ENCODE assay signal across 1 cellular context in genomic region chr9:134205636-134206316, GRCh38.
TF ChIP-seq lines count a peak whose summit lies in the region.

No MANE protein-coding gene starts in this region.

TF ChIP-seq in K562, 482 proteins besides CTCF, POLR2A, EP300 and RAD21 (continued from another document):
- TF ChIP-seq TRIM28 (IDR thresholded peaks at IDR 0.05) (no peak), SMARCA5 (IDR thresholded peaks at IDR 0.05) (no peak), ZNF280A (IDR thresholded peaks at IDR 0.05; ENCODE audit: low read depth, partially characterized antibody) (no peak), ZNF696 (CRISPR knock-in tag; conservative IDR thresholded peaks at IDR 0.05) (no peak), HLTF (IDR thresholded peaks at IDR 0.05) (no peak), ZNF263 (CRISPR knock-in tag; IDR thresholded peaks at IDR 0.05; ENCODE audit: borderline replicate concordance) (no peak), EHMT2 (IDR thresholded peaks at IDR 0.05) (no peak), TCF7L2 (IDR thresholded peaks at IDR 0.05; ENCODE audit: low read depth, low read length) (no peak), ZNF24 (IDR thresholded peaks at IDR 0.05) (peak; percentile 67; the same call in 1 of the 2 replicates), ZNF436 (CRISPR knock-in tag; IDR thresholded peaks at IDR 0.05) (no peak), CTCFL (IDR thresholded peaks at IDR 0.05; ENCODE audit: borderline replicate concordance, insufficient read depth, low read depth, low read length, poor library complexity, severe bottlenecking) (no peak), CREM (IDR thresholded peaks at IDR 0.05; ENCODE audit: low read depth) (peak; percentile 73), TARDBP (IDR thresholded peaks at IDR 0.05) (no peak), MIER1 (IDR thresholded peaks at IDR 0.05; ENCODE audit: low read depth) (no peak), RFX1 (IDR thresholded peaks at IDR 0.05) (peak; percentile 98), HNRNPLL (IDR thresholded peaks at IDR 0.05; ENCODE audit: low read depth, low read length, poor library complexity, severe bottlenecking) (peak; percentile 93), ATF1 (CRISPR knock-in tag; IDR thresholded peaks at IDR 0.05) (no peak), ATF1 (tag; IDR thresholded peaks at IDR 0.05) (peak; percentile 66), ZNF699 (CRISPR knock-in tag; IDR thresholded peaks at IDR 0.05; ENCODE audit: insufficient replicate concordance) (no peak), MEIS2 (IDR thresholded peaks at IDR 0.05; ENCODE audit: partially characterized antibody) (peak; percentile 51), C11orf30 (IDR thresholded peaks at IDR 0.05; ENCODE audit: low read depth) (no peak), ZNF408 (CRISPR knock-in tag; IDR thresholded peaks at IDR 0.05; ENCODE audit: low read depth) (no peak), RHOXF2B (CRISPR knock-in tag; conservative IDR thresholded peaks at IDR 0.05) (no peak), IRF2 (CRISPR knock-in tag; IDR thresholded peaks at IDR 0.05) (no peak), ZKSCAN8 (CRISPR knock-in tag; IDR thresholded peaks at IDR 0.05) (no peak), TCFL5 (CRISPR knock-in tag; conservative IDR thresholded peaks at IDR 0.05) (no peak), JUND (IDR thresholded peaks at IDR 0.05; ENCODE audit: borderline replicate concordance, low read depth, low read length) (peak; percentile 87), JUND (tag; IDR thresholded peaks at IDR 0.05; ENCODE audit: borderline replicate concordance, low read depth, low read length) (peak; percentile 86; the same call in 2 of the 3 replicates), ZNF174 (CRISPR knock-in tag; IDR thresholded peaks at IDR 0.05) (no peak), ATF7 (IDR thresholded peaks at IDR 0.05) (peak; percentile 93), ZNF717 (CRISPR knock-in tag; IDR thresholded peaks at IDR 0.05) (no peak), CHD4 (IDR thresholded peaks at IDR 0.05; ENCODE audit: insufficient read depth, insufficient replicate concordance, low read depth, low read length, poor library complexity, severe bottlenecking) (no peak), MTA1 (IDR thresholded peaks at IDR 0.05; ENCODE audit: borderline replicate concordance) (no peak), HDAC2 (IDR thresholded peaks at IDR 0.05) (no peak), CREB1 (IDR thresholded peaks at IDR 0.05) (peak; percentile 80), CREB1 (CRISPR knock-in tag; IDR thresholded peaks at IDR 0.05) (0 out of 2 replicates have a peak, but pooled peaks have one; percentile 35), HDAC8 (tag; IDR thresholded peaks at IDR 0.05) (no peak), ZC3H4 (CRISPR knock-in tag; IDR thresholded peaks at IDR 0.05; ENCODE audit: borderline replicate concordance) (no peak), ZKSCAN3 (CRISPR knock-in tag; IDR thresholded peaks at IDR 0.05) (no peak), ZNF764 (CRISPR knock-in tag; IDR thresholded peaks at IDR 0.05; ENCODE audit: low read depth) (no peak), MTA2 (IDR thresholded peaks at IDR 0.05; ENCODE audit: low read depth) (no peak), POLR2G (IDR thresholded peaks at IDR 0.05; ENCODE audit: low read depth, low read length) (no peak), NFXL1 (CRISPR knock-in tag; IDR thresholded peaks at IDR 0.05) (no peak), BRD4 (IDR thresholded peaks at IDR 0.05) (no peak), TEAD1 (CRISPR knock-in tag; IDR thresholded peaks at IDR 0.05) (no peak), ZNF589 (CRISPR knock-in tag; IDR thresholded peaks at IDR 0.05; ENCODE audit: low read depth) (no peak), NELFE (IDR thresholded peaks at IDR 0.05; ENCODE audit: insufficient read depth, insufficient read length) (no peak), FOXK1 (CRISPR knock-in tag; IDR thresholded peaks at IDR 0.05; ENCODE audit: borderline replicate concordance) (no peak), FOXA3 (CRISPR knock-in tag; conservative IDR thresholded peaks at IDR 0.05 in 1 of 2, IDR thresholded peaks at IDR 0.05 in 1 of 2) (no peak)
- TF ChIP-seq, protein P1, sequence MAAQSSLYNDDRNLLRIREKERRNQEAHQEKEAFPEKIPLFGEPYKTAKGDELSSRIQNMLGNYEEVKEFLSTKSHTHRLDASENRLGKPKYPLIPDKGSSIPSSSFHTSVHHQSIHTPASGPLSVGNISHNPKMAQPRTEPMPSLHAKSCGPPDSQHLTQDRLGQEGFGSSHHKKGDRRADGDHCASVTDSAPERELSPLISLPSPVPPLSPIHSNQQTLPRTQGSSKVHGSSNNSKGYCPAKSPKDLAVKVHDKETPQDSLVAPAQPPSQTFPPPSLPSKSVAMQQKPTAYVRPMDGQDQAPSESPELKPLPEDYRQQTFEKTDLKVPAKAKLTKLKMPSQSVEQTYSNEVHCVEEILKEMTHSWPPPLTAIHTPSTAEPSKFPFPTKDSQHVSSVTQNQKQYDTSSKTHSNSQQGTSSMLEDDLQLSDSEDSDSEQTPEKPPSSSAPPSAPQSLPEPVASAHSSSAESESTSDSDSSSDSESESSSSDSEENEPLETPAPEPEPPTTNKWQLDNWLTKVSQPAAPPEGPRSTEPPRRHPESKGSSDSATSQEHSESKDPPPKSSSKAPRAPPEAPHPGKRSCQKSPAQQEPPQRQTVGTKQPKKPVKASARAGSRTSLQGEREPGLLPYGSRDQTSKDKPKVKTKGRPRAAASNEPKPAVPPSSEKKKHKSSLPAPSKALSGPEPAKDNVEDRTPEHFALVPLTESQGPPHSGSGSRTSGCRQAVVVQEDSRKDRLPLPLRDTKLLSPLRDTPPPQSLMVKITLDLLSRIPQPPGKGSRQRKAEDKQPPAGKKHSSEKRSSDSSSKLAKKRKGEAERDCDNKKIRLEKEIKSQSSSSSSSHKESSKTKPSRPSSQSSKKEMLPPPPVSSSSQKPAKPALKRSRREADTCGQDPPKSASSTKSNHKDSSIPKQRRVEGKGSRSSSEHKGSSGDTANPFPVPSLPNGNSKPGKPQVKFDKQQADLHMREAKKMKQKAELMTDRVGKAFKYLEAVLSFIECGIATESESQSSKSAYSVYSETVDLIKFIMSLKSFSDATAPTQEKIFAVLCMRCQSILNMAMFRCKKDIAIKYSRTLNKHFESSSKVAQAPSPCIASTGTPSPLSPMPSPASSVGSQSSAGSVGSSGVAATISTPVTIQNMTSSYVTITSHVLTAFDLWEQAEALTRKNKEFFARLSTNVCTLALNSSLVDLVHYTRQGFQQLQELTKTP (IDR thresholded peaks at IDR 0.05; ENCODE audit: low read depth in 1 of 2, partially characterized antibody in 2 of 2), result no peak
- TF ChIP-seq, protein P2, sequence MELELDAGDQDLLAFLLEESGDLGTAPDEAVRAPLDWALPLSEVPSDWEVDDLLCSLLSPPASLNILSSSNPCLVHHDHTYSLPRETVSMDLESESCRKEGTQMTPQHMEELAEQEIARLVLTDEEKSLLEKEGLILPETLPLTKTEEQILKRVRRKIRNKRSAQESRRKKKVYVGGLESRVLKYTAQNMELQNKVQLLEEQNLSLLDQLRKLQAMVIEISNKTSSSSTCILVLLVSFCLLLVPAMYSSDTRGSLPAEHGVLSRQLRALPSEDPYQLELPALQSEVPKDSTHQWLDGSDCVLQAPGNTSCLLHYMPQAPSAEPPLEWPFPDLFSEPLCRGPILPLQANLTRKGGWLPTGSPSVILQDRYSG (tag; conservative IDR thresholded peaks at IDR 0.05; ENCODE audit: low read depth), result no peak
- TF ChIP-seq, protein P3, sequence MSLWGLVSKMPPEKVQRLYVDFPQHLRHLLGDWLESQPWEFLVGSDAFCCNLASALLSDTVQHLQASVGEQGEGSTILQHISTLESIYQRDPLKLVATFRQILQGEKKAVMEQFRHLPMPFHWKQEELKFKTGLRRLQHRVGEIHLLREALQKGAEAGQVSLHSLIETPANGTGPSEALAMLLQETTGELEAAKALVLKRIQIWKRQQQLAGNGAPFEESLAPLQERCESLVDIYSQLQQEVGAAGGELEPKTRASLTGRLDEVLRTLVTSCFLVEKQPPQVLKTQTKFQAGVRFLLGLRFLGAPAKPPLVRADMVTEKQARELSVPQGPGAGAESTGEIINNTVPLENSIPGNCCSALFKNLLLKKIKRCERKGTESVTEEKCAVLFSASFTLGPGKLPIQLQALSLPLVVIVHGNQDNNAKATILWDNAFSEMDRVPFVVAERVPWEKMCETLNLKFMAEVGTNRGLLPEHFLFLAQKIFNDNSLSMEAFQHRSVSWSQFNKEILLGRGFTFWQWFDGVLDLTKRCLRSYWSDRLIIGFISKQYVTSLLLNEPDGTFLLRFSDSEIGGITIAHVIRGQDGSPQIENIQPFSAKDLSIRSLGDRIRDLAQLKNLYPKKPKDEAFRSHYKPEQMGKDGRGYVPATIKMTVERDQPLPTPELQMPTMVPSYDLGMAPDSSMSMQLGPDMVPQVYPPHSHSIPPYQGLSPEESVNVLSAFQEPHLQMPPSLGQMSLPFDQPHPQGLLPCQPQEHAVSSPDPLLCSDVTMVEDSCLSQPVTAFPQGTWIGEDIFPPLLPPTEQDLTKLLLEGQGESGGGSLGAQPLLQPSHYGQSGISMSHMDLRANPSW (CRISPR knock-in tag; IDR thresholded peaks at IDR 0.05), result no peak
- TF ChIP-seq, protein P4, sequence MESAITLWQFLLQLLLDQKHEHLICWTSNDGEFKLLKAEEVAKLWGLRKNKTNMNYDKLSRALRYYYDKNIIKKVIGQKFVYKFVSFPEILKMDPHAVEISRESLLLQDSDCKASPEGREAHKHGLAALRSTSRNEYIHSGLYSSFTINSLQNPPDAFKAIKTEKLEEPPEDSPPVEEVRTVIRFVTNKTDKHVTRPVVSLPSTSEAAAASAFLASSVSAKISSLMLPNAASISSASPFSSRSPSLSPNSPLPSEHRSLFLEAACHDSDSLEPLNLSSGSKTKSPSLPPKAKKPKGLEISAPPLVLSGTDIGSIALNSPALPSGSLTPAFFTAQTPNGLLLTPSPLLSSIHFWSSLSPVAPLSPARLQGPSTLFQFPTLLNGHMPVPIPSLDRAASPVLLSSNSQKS (CRISPR knock-in tag; IDR thresholded peaks at IDR 0.05), result no peak
- TF ChIP-seq, protein P5, sequence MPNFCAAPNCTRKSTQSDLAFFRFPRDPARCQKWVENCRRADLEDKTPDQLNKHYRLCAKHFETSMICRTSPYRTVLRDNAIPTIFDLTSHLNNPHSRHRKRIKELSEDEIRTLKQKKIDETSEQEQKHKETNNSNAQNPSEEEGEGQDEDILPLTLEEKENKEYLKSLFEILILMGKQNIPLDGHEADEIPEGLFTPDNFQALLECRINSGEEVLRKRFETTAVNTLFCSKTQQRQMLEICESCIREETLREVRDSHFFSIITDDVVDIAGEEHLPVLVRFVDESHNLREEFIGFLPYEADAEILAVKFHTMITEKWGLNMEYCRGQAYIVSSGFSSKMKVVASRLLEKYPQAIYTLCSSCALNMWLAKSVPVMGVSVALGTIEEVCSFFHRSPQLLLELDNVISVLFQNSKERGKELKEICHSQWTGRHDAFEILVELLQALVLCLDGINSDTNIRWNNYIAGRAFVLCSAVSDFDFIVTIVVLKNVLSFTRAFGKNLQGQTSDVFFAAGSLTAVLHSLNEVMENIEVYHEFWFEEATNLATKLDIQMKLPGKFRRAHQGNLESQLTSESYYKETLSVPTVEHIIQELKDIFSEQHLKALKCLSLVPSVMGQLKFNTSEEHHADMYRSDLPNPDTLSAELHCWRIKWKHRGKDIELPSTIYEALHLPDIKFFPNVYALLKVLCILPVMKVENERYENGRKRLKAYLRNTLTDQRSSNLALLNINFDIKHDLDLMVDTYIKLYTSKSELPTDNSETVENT (CRISPR knock-in tag; IDR thresholded peaks at IDR 0.05), result no peak
- TF ChIP-seq, protein P6, sequence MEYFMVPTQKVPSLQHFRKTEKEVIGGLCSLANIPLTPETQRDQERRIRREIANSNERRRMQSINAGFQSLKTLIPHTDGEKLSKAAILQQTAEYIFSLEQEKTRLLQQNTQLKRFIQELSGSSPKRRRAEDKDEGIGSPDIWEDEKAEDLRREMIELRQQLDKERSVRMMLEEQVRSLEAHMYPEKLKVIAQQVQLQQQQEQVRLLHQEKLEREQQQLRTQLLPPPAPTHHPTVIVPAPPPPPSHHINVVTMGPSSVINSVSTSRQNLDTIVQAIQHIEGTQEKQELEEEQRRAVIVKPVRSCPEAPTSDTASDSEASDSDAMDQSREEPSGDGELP (CRISPR knock-in tag; IDR thresholded peaks at IDR 0.05; ENCODE audit: borderline replicate concordance), result no peak
